ENCODE assay signal across 18 cellular contexts in the genomic region with DNA sequence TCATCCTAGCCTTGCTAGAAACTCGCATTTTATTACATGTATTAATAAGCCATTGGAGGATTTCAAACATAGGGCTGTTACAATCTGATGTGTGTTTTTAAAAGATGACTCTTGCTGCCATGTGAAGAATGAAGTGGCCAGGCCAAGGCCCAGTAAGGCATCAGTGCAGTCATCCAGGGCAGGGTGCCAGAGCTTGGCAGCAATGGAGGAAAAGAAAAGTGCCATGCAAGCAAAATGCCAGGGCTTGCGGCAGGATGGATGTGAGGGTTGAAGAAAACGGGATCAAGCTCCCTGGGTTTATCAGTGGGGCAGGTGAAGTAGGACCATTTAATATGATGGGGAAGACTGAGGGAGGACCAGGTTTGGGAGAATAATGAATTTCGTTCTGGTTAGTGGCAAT.
"Had no signal": no experiment of that assay in that cellular context is flagged by ENCODE, and none has a peak within 500 bp of the region (broad histone marks: within the 10 kb centered on the region; RNA-seq: fewer than 3 reads in every experiment).

No MANE protein-coding gene starts in this region.

- H2AFZ ChIP-seq: neural progenitor cell had no signal

- H3K4me1 ChIP-seq: neural progenitor cell, tibial artery, uterus had no signal

- ATAC-seq: activated CD8-positive, alpha-beta memory T cell treated with anti-CD3 and anti-CD28 coated beads, Interleukin-2, amount 10 ng/mL, durations not matched to agents 7 days and 5 days; esophagus mucosa; stimulated activated memory B cell treated with anti-CD40 and anti-IgM and Interleukin-4, amounts not matched to agents 10 μg/mL and 1 μg/mL and 100 μg/mL, for 72 hours; T-cell had no signal

- H3K4me2 ChIP-seq: neural progenitor cell had no signal

- H3K4me3 ChIP-seq: coronary artery, lung, neural progenitor cell, ovary, tibial artery, uterus had no signal

- H3K9me3 ChIP-seq: ovary, tibial artery, uterus had no signal

- DNase-seq: activated CD4-positive, alpha-beta memory T cell treated with anti-CD3 and anti-CD28 coated beads for 36 hours; activated CD4-positive, alpha-beta T cell treated with anti-CD3 and anti-CD28 coated beads for 1 hour; activated CD8-positive, alpha-beta memory T cell treated with anti-CD3 and anti-CD28 coated beads, Interleukin-2, amount 10 ng/mL, durations not matched to agents 7 days and 5 days; activated naive CD4-positive, alpha-beta T cell treated with anti-CD3 and anti-CD28 coated beads, Interleukin-2, amount 10 ng/mL, durations not matched to agents 7 days and 5 days; activated T-cell treated with anti-CD3 and anti-CD28 coated beads, Interleukin-2, amount 50 U/mL, for 1 hour; midbrain; ovary; stimulated activated CD4-positive, alpha-beta T cell treated with anti-CD3 and anti-CD28 coated beads, Interleukin-2, amount 100 ng/mL, for 48 hours; T-cell; T1000; tibial artery; uterus had no signal

- H3K27ac ChIP-seq: coronary artery, neural progenitor cell, ovary, tibial artery, uterus, VCaP had no signal

- H3K27me3 ChIP-seq: neural progenitor cell, ovary, uterus had no signal

- H3K9ac ChIP-seq: neural progenitor cell had no signal

- H3K36me3 ChIP-seq: neural progenitor cell, ovary, tibial artery, uterus had no signal
